In the genomic region with DNA sequence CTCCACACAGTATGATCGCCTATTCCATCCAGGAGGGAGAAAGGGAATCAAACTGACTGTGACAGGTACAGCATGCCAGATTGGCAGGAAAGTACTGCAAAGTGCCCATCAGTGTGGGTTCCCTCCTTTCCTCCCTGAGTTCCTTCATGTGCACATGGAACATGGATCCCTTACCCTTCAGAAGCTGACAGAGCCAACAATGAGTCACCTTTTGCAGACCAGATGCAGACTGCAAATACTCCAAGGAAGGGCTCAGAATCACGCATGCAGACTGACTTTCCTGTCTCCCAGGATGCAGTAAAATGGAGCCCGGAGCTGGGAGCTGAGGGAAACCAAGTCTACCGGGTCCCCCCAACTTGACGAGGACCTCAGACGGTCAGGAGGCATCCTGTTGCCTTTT, we compare ENCODE assay signal across 30 cellular contexts. TPM values are rescaled to one million over a fixed set of nuclear protein-coding genes. Genes with fewer than 3 reads are reported as not detected.
DNase-seq lines count a peak whose midpoint lies in the region; ATAC-seq and TF ChIP-seq lines count a peak whose summit lies in the region.
"Had no signal": no experiment of that assay in that cellular context is flagged by ENCODE, and none has a peak within 500 bp of the region (broad histone marks: within the 10 kb centered on the region; RNA-seq: fewer than 3 reads in every experiment).

No MANE protein-coding gene starts in this region.

- TF ChIP-seq EP300 in SK-N-SH (IDR thresholded peaks at IDR 0.05; ENCODE audit: borderline replicate concordance in 1 of 2, low read depth in 1 of 2, low read length in 1 of 2) = no peak

- H3K4me3 ChIP-seq in SK-N-SH (ENCODE audit: low read depth in 2 of 2, low read length in 1 of 2) (no peak overlapping the region), aorta (ENCODE audit: low read length in 2 of 2) (no peak overlapping the region)
- H3K4me3 ChIP-seq: gastroesophageal sphincter, left lung, Peyer's patch, right lobe of liver, uterus had no signal

- H3K9me3 ChIP-seq in SK-N-SH (no peaks in the 10 kb centered on the region), aorta (ENCODE audit: control insufficient read depth, low read length) (no peaks in the 10 kb centered on the region)
- H3K9me3 ChIP-seq: gastroesophageal sphincter, left lung, Peyer's patch, right lobe of liver, uterus had no signal

- no peaks in the 10 kb centered on the region for H3K27me3 ChIP-seq in SK-N-SH (ENCODE audit: insufficient read depth)
- H3K27me3 ChIP-seq in aorta (ENCODE audit: control insufficient read depth in 1 of 2, insufficient read depth in 2 of 2, low read length in 1 of 2) = no peaks in the 10 kb centered on the region
- H3K27me3 ChIP-seq: gastroesophageal sphincter, left lung, Peyer's patch, right lobe of liver, uterus had no signal

- 73% methylated on average over 6 of the region's 6 CpGs for WGBS in SK-N-SH (ENCODE audit: low lambda C conversion rate)
- WGBS in aorta, 2 donors = 86 to 87% methylated on average over 6 of the region's 6 CpGs

- no peaks in the 10 kb centered on the region for H3F3A ChIP-seq in SK-N-SH (replicated peaks; ENCODE audit: insufficient read depth)

- H3K9me2 ChIP-seq in SK-N-SH = no peaks in the 10 kb centered on the region

- no peak for TF ChIP-seq RAD21 in SK-N-SH (IDR thresholded peaks at IDR 0.05; ENCODE audit: low read length)

- ATAC-seq in aorta (ENCODE audit: low FRiP score) = peak; percentile 32
- no peak for ATAC-seq in HG03521 (IDR thresholded peaks at IDR 0.05; ENCODE audit: unreplicated experiment)
- ATAC-seq: CD8-positive, alpha-beta T cell; gastroesophageal sphincter; HCT116; left lung; right lobe of liver had no signal

- peaks cover 75% of the 10 kb centered on the region for H3K79me2 ChIP-seq in SK-N-SH (ENCODE audit: insufficient read depth)

- DNase-seq in GM03348 (ENCODE audit: low spot score) (peak; percentile 25), SK-N-SH (no peak), hepatic stellate cell (ENCODE audit: low spot score) (peak; percentile 34), aorta (no peak), NCI-H524 (lab: John Stamatoyannopoulos, UW) (no peak), GM20000 (ENCODE audit: low spot score) (no peak)
- DNase-seq: activated CD4-positive, alpha-beta T cell treated with anti-CD3 and anti-CD28 coated beads for 48 hours; activated naive CD4-positive, alpha-beta T cell treated with Interleukin-2 at 50 U/mL for 16 hours; activated T-cell treated with anti-CD3 and anti-CD28 coated beads, Interleukin-2, amount 50 U/mL, for 24 hours; CD8-positive, alpha-beta T cell; DMS 273 treated with DMSO at 0.1 percent for 48 hours; effector CD4-positive, alpha-beta T cell; GF-D8; left lung; MM.1S; NCI-H1417; NCI-H2081; NCI-H2227 treated with DMSO at 0.1 percent for 48 hours; NCI-H69; Peyer's patch; right lobe of liver; SIG-M5; stimulated activated naive CD4-positive, alpha-beta T cell treated with Interleukin-2 at 50 U/mL for 16 hours; T1000; uterus; WERI-Rb-1 had no signal

- CTCF ChIA-PET in SK-N-SH (lab: Yijun Ruan, JAX) = no interaction called here

- TF ChIP-seq CTCF in SK-N-SH (IDR thresholded peaks at IDR 0.05) (no peak), GM20000 (IDR thresholded peaks at IDR 0.05; ENCODE audit: extremely low read depth, missing control alignments) (no peak)

- intact Hi-C loops in aorta (cut with DNase I) = no loop called here

- peak overlapping the region in 1 of 2 experiments; percentile 34; a peak in 1 of 4 replicates for H3K27ac ChIP-seq in SK-N-SH (ENCODE audit: low read depth in 2 of 2, low read length in 1 of 2)
- H3K27ac ChIP-seq in aorta (ENCODE audit: low read depth in 1 of 2, low read length in 2 of 2) = no peak overlapping the region
- H3K27ac ChIP-seq: epithelial cell of prostate, gastroesophageal sphincter, left lung, Peyer's patch, right lobe of liver, uterus had no signal

- H3K4me2 ChIP-seq in SK-N-SH = 0 out of 2 replicates have a peak overlapping the region, but pooled peaks have one; percentile 17

- H3K4me1 ChIP-seq in SK-N-SH (ENCODE audit: control insufficient read depth in 1 of 2, insufficient read depth in 2 of 2, low read depth in 1 of 2, low read length in 1 of 2) = 0 out of 4 replicates have a peak, but pooled peaks cover 0 to 6% of the 10 kb centered on the region in 2 experiments
- no peaks in the 10 kb centered on the region for H3K4me1 ChIP-seq in aorta (ENCODE audit: control insufficient read depth in 1 of 2, insufficient read depth in 2 of 2, low read length in 2 of 2)
- H3K4me1 ChIP-seq: gastroesophageal sphincter, left lung, Peyer's patch, right lobe of liver, uterus had no signal

- POLR2A ChIA-PET in SK-N-SH (lab: Yijun Ruan, JAX) = no interaction called here

- H4K20me1 ChIP-seq in SK-N-SH (ENCODE audit: insufficient read depth) = no peaks in the 10 kb centered on the region

- H3K36me3 ChIP-seq in SK-N-SH (replicated peaks in 1 of 2; ENCODE audit: control insufficient read depth in 1 of 2, insufficient read depth in 2 of 2, low read length in 1 of 2) (peaks cover 0 to 8% of the 10 kb centered on the region in 2 experiments), aorta (ENCODE audit: control insufficient read depth in 1 of 2, insufficient read depth in 2 of 2, low read length in 1 of 2) (no peaks in the 10 kb centered on the region)
- H3K36me3 ChIP-seq: gastroesophageal sphincter, left lung, Peyer's patch, right lobe of liver, uterus had no signal

- H2AFZ ChIP-seq in SK-N-SH (ENCODE audit: low read depth) = no peak overlapping the region

- no peak overlapping the region for H3K9ac ChIP-seq in SK-N-SH

TF ChIP-seq in SK-N-SH, 30 proteins besides CTCF, POLR2A, EP300 and RAD21:
- TF ChIP-seq TCF12 (IDR thresholded peaks at IDR 0.05) (peak; percentile 25; the same call in 1 of the 2 replicates), JUND (IDR thresholded peaks at IDR 0.05) (peak; percentile 23; the same call in 1 of the 2 replicates), EZH2phosphoT487 (IDR thresholded peaks at IDR 0.05; ENCODE audit: borderline replicate concordance, low read depth) (no peak), POLR2AphosphoS5 (IDR thresholded peaks at IDR 0.05; ENCODE audit: low read depth, low read length) (no peak), IRF3 (IDR thresholded peaks at IDR 0.05; ENCODE audit: low read depth, low read length) (no peak), NFIC (IDR thresholded peaks at IDR 0.05; ENCODE audit: borderline replicate concordance) (no peak), FOSL2 (IDR thresholded peaks at IDR 0.05; ENCODE audit: borderline replicate concordance, low read depth) (peak; percentile 52; the same call in 1 of the 2 replicates)

RNA-seq across cellular contexts. Expression of gene SACS, which starts 41.8 kb away (rescaled TPM):
- polyA plus RNA-seq in SK-N-SH (2012; rRNA removed) = 5.9 and 7.8 TPM in 2 replicates
- 8.4 and 10.4 TPM in 2 replicates for polyA plus RNA-seq in SK-N-SH (2012; cell fraction: cytosol; rRNA removed)
- polyA plus RNA-seq in SK-N-SH (2012; cell fraction: nucleus; rRNA removed) = 15.7 and 17.5 TPM in 2 replicates
- total RNA-seq in aorta = 10 to 100 TPM; 35.8 to 79.0 TPM
- 10 to 100 TPM in 1 of 2 donors, 1 to 10 TPM in 1; 3.0 to 16.7 TPM for polyA plus RNA-seq in aorta

Comparison
In these comparisons a context has a peak if more than half of its experiments do, and no peak if none do; other contexts are left out.
1. DNase-seq: peak in GM03348 (single experiment) and hepatic stellate cell (single experiment); none in SK-N-SH (single experiment), aorta (0 of 2), NCI-H524 (0 of 2) and GM20000 (single experiment).